Comparison of ENCODE assay signal across 11 cellular contexts in genomic region chr12:118374909-118375308, GRCh38. TPM values are rescaled to one million over a fixed set of nuclear protein-coding genes. Genes with fewer than 3 reads are reported as not detected.
DNase-seq lines count a peak whose midpoint lies in the region; ATAC-seq and TF ChIP-seq lines count a peak whose summit lies in the region.
"Had no signal": no experiment of that assay in that cellular context is flagged by ENCODE, and none has a peak within 500 bp of the region (broad histone marks: within the 10 kb centered on the region; RNA-seq: fewer than 3 reads in every experiment).

No MANE protein-coding gene starts in this region.

- DNase-seq in GM23248 = peak; percentile 82
- no peak for DNase-seq in breast epithelium (ENCODE audit: low spot score in 2 of 2)
- no peak for DNase-seq in naive thymus-derived CD4-positive, alpha-beta T cell
- DNase-seq in cerebellar cortex (ENCODE audit: low spot score) = no peak
- DNase-seq in prostate gland (ENCODE audit: low spot score) = no peak
- no peak for DNase-seq in MV-4-11 (lab: John Stamatoyannopoulos, UW)
- DNase-seq: kidney glomerular epithelial cell, NCI-H2171 had no signal

- H4K20me1 ChIP-seq in GM23248 (ENCODE audit: insufficient read depth) = no peaks in the 10 kb centered on the region

- TF ChIP-seq POLR2A in breast epithelium (IDR thresholded peaks at IDR 0.05) (no peak), prostate gland (IDR thresholded peaks at IDR 0.05) (no peak)

- intact Hi-C loops in breast epithelium (cut with DNase I; ENCODE audit: low total_unique reads) (loop anchor here (2.0 to 5.0 kb wide), 2 partner anchors 93 to 192 kb away; no protein-coding TSS in a partner anchor), prostate gland (cut with DNase I) (loop anchor here (5.0 kb wide), 2 partner anchors 238 to 313 kb away; partner anchors contain the start of genes PEBP1 and WSB2)
- intact Hi-C loops in naive thymus-derived CD4-positive, alpha-beta T cell (cut with micrococcal nuclease) = loop anchor here (5.0 to 10.0 kb wide), 6 partner anchors 68 to 1558 kb away; partner anchors contain the start of genes FBXO21 (in 1 of the 2) and PRKAB1 (in 1 of the 2)

- H3K27ac ChIP-seq in ACC112 (ENCODE audit: low read depth, low read length) (peak overlapping the region; percentile 2; the same call in 1 of the 2 replicates), GM23248 (peak overlapping the region; percentile 77), breast epithelium (peak overlapping the region; percentile 93 to 98), prostate gland (no peak overlapping the region)
- H3K27ac ChIP-seq in naive thymus-derived CD4-positive, alpha-beta T cell (ENCODE audit: low read depth, low read length) = no peak overlapping the region

- H3K27me3 ChIP-seq in ACC112 (ENCODE audit: insufficient read depth, low read length) = no peaks in the 10 kb centered on the region
- H3K27me3 ChIP-seq in GM23248 (replicated peaks; ENCODE audit: insufficient read depth) = no peaks in the 10 kb centered on the region
- no peaks in the 10 kb centered on the region for H3K27me3 ChIP-seq in breast epithelium
- H3K27me3 ChIP-seq in naive thymus-derived CD4-positive, alpha-beta T cell (ENCODE audit: control insufficient read depth in 2 of 2, insufficient read depth in 2 of 2, low read length in 2 of 2) = no peaks in the 10 kb centered on the region
- H3K27me3 ChIP-seq in prostate gland (replicated peaks; ENCODE audit: insufficient read depth) = no peaks in the 10 kb centered on the region

- POLR2A ChIA-PET in naive thymus-derived CD4-positive, alpha-beta T cell (lab: Charles Lee) = interaction anchor here (0.9 to 3.2 kb wide), 5 partner anchors 10 to 1293 kb away, joined by 3 to 49 read pairs (median 9); partner anchors contain the start of genes PEBP1 and PRKAB1

- no peaks in the 10 kb centered on the region for H3K9me3 ChIP-seq in GM23248 (ENCODE audit: low read depth)
- H3K9me3 ChIP-seq in breast epithelium = no peaks in the 10 kb centered on the region
- H3K9me3 ChIP-seq in naive thymus-derived CD4-positive, alpha-beta T cell (ENCODE audit: control insufficient read depth in 2 of 3, low read length in 3 of 3) = no peaks in the 10 kb centered on the region
- H3K9me3 ChIP-seq in prostate gland = no peaks in the 10 kb centered on the region

- peak overlapping the region; percentile 84 for H3K9ac ChIP-seq in GM23248

- ATAC-seq in naive thymus-derived CD4-positive, alpha-beta T cell = no peak
- ATAC-seq in HG03520 (IDR thresholded peaks at IDR 0.05; ENCODE audit: unreplicated experiment) = no peak
- ATAC-seq: activated CD4-positive, CD25-positive, alpha-beta regulatory T cell treated with anti-CD3 and anti-CD28 coated beads, Interleukin-2, amount 50 U/mL, for 24 hours had no signal

- H3K4me3 ChIP-seq in ACC112 (ENCODE audit: low read depth, low read length) (peak overlapping the region; percentile 93), GM23248 (peak overlapping the region; percentile 83), breast epithelium (peak overlapping the region in 2 of 3 donors; percentile 95 to 98), prostate gland (no peak overlapping the region)
- no peak overlapping the region for H3K4me3 ChIP-seq in naive thymus-derived CD4-positive, alpha-beta T cell (ENCODE audit: low read length)

- H3K4me3 Mint-ChIP-seq in naive thymus-derived CD4-positive, alpha-beta T cell = peak overlapping the region; percentile 25 to 95 (median 62)

- peaks cover 56% of the 10 kb centered on the region for H3K79me2 ChIP-seq in ACC112 (ENCODE audit: control insufficient read depth, insufficient read depth, low read length, unreplicated experiment)
- peaks cover 62% of the 10 kb centered on the region for H3K79me2 ChIP-seq in GM23248 (ENCODE audit: insufficient read depth)

- H3K9me2 ChIP-seq in GM23248 (ENCODE audit: insufficient read depth) = no peaks in the 10 kb centered on the region

- no peak for TF ChIP-seq CTCF in breast epithelium (IDR thresholded peaks at IDR 0.05)
- no peak for TF ChIP-seq CTCF in prostate gland (IDR thresholded peaks at IDR 0.05)

- 2 to 4% methylated on average over 5 of the region's 5 CpGs for WGBS in GM23248 (ENCODE audit: low coverage in 1 of 2, low lambda C conversion rate in 2 of 2, missing lambda C conversion rate in 2 of 2), 2 experiments
- 80% methylated on average over 5 of the region's 5 CpGs for WGBS in prostate gland

- CTCF ChIA-PET in naive thymus-derived CD4-positive, alpha-beta T cell (lab: Charles Lee) = interaction anchor here (0.8 to 4.8 kb wide), 6 partner anchors 9 to 239 kb away, joined by 4 to 50 read pairs (median 6); partner anchors contain the start of gene PEBP1

- H3K4me1 Mint-ChIP-seq in naive thymus-derived CD4-positive, alpha-beta T cell = peaks cover 32 to 63% (median 53%) of the 10 kb centered on the region in 7 donors

- H3K4me2 ChIP-seq in GM23248 (ENCODE audit: unreplicated experiment) = peak overlapping the region; percentile 99

- H2AFZ ChIP-seq in ACC112 (ENCODE audit: low read length, unreplicated experiment) (peak overlapping the region; percentile 95), GM23248 (peak overlapping the region; percentile 93)

- H3K4me1 ChIP-seq in ACC112 (ENCODE audit: control insufficient read depth, insufficient read depth, low read length, unreplicated experiment) (peaks cover 32% of the 10 kb centered on the region), GM23248 (ENCODE audit: insufficient read depth) (peaks cover 36% of the 10 kb centered on the region), breast epithelium (peaks cover 0 to 15% of the 10 kb centered on the region in 2 donors), prostate gland (replicated peaks) (no peaks in the 10 kb centered on the region)
- H3K4me1 ChIP-seq in naive thymus-derived CD4-positive, alpha-beta T cell (ENCODE audit: control insufficient read depth in 2 of 2, insufficient read depth in 2 of 2, low read length in 2 of 2) = peaks cover 30 to 32% of the 10 kb centered on the region in 2 donors

- in situ Hi-C loops in GM23248 (cut with MboI) = loop anchor here (10.0 kb wide), 2 partner anchors 200 to 510 kb away; no protein-coding TSS in a partner anchor

- H3K36me3 Mint-ChIP-seq in naive thymus-derived CD4-positive, alpha-beta T cell = peaks cover 0 to 1% (median 0%) of the 10 kb centered on the region in 5 donors

- peaks cover 0 to 16% (median 0%) of the 10 kb centered on the region in 5 donors for H3K27me3 Mint-ChIP-seq in naive thymus-derived CD4-positive, alpha-beta T cell

- peaks cover 0 to 4% (median 0%) of the 10 kb centered on the region in 11 donors for H3K9me3 Mint-ChIP-seq in naive thymus-derived CD4-positive, alpha-beta T cell

- H3K27ac Mint-ChIP-seq in naive thymus-derived CD4-positive, alpha-beta T cell = peak overlapping the region in 7 of 9 donors; percentile 21 to 99 (median 55)

- H3K36me3 ChIP-seq in ACC112 (ENCODE audit: insufficient read depth, low read length) (no peaks in the 10 kb centered on the region), GM23248 (ENCODE audit: low read depth) (no peaks in the 10 kb centered on the region), breast epithelium (no peaks in the 10 kb centered on the region), prostate gland (no peaks in the 10 kb centered on the region)
- peaks cover 0 to 15% (median 0%) of the 10 kb centered on the region in 3 experiments for H3K36me3 ChIP-seq in naive thymus-derived CD4-positive, alpha-beta T cell (ENCODE audit: control insufficient read depth in 2 of 3, insufficient read depth in 3 of 3, low read length in 3 of 3)

- H3F3A ChIP-seq in GM23248 (ENCODE audit: insufficient read depth) = peaks cover 45% of the 10 kb centered on the region

RNA-seq across cellular contexts. Expression of gene SUDS3, which starts 1.4 kb away (rescaled TPM):
- 27.1 and 42.7 TPM in 2 replicates for total RNA-seq in GM23248 (2014; rRNA removed; shearing (Covaris generic))
- 17.2 and 17.6 TPM in 2 replicates for polyA plus RNA-seq in GM23248 (2016; fragmentation: Nextera tagmentation; extraction: Ambion mirVana)
- total RNA-seq in breast epithelium (10 to 100 TPM; 38.9 to 66.3 (median 47.2) TPM), prostate gland (10 to 100 TPM; 62.0 to 82.6 TPM)
- 10 to 100 TPM; 23.9 to 32.2 (median 27.0) TPM for total RNA-seq in naive thymus-derived CD4-positive, alpha-beta T cell
- polyA plus RNA-seq in naive thymus-derived CD4-positive, alpha-beta T cell = 10 to 100 TPM; 10.1 to 13.4 TPM

RNA-seq across cellular contexts. Expression of gene TAOK3, which starts 2.2 kb away (rescaled TPM):
- total RNA-seq in GM23248 (2014; rRNA removed; shearing (Covaris generic)) = 17.8 and 30.0 TPM in 2 replicates
- polyA plus RNA-seq in GM23248 (2016; fragmentation: Nextera tagmentation; extraction: Ambion mirVana) = 49.8 TPM in 2 replicates
- total RNA-seq in breast epithelium = 10 to 100 TPM; 43.5 to 57.8 (median 46.9) TPM
- total RNA-seq in naive thymus-derived CD4-positive, alpha-beta T cell = 100 to 1,000 TPM in 1 of 5 experiments, 10 to 100 TPM in 4; 55.2 to 102 (median 67.3) TPM
- 10 to 100 TPM; 72.8 to 78.8 TPM for polyA plus RNA-seq in naive thymus-derived CD4-positive, alpha-beta T cell
- total RNA-seq in prostate gland = 10 to 100 TPM; 52.2 to 52.5 TPM

Comparison
In these comparisons a context has a peak if more than half of its experiments do, and no peak if none do; other contexts are left out.
1. H3K27ac ChIP-seq: peak in ACC112 (single experiment), GM23248 (single experiment) and breast epithelium (2 of 2); none in naive thymus-derived CD4-positive, alpha-beta T cell (single experiment) and prostate gland (0 of 2).
2. H3K4me3 ChIP-seq: peak in ACC112 (single experiment), GM23248 (single experiment) and breast epithelium (2 of 3); none in naive thymus-derived CD4-positive, alpha-beta T cell (single experiment) and prostate gland (0 of 2).